ENCODE assay signal across 20 cellular contexts in the genomic region with DNA sequence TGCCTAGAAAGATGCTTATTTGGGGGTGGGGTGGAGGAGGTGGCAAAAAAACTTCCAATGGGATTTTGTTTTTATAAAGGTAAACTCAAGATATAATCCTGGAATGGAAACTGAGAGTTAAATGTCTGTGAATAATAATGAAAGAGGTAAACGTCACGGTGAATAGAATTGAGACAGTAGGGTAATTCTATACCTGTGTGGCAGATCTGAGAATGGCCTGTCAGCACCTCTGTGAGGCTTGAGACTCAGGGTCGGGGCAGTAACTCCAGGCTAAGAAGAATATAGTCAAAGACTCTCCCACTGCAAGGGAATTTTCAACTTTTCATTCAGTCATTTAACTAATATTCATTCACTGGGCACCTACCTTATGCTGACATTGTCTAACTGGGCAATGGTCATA.
DNase-seq lines count a peak whose midpoint lies in the region; ATAC-seq and TF ChIP-seq lines count a peak whose summit lies in the region.
"Had no signal": no experiment of that assay in that cellular context is flagged by ENCODE, and none has a peak within 500 bp of the region (broad histone marks: within the 10 kb centered on the region; RNA-seq: fewer than 3 reads in every experiment).

No MANE protein-coding gene starts in this region.

- H3K9me3 Mint-ChIP-seq in WTC11 = peaks cover 9% of the 10 kb centered on the region

- H3K4me3 Mint-ChIP-seq in WTC11 = no peak overlapping the region

- no peak overlapping the region for H3K4me3 ChIP-seq in cardiac muscle cell
- no peak overlapping the region for H3K4me3 ChIP-seq in sigmoid colon
- H3K4me3 ChIP-seq: GM23248, MG63, SJCRH30 had no signal

- ATAC-seq in Right ventricle myocardium superior (ENCODE audit: poor library complexity) (no peak), HG03432 (IDR thresholded peaks at IDR 0.05; ENCODE audit: unreplicated experiment) (peak; percentile 72), WTC11 (peak; percentile 67; the same call in 1 of the 2 replicates)

- H3K9me3 ChIP-seq in cardiac muscle cell (ENCODE audit: low read depth) (no peaks in the 10 kb centered on the region), sigmoid colon (no peaks in the 10 kb centered on the region)
- H3K9me3 ChIP-seq: MG63, SJCRH30 had no signal

- H3K36me3 ChIP-seq in cardiac muscle cell = no peaks in the 10 kb centered on the region
- H3K36me3 ChIP-seq in sigmoid colon = no peaks in the 10 kb centered on the region
- H3K36me3 ChIP-seq: MG63, SJCRH30 had no signal

- intact Hi-C loops in Right ventricle myocardium superior (cut with DNase I) (no loop called here), sigmoid colon (cut with DNase I) (no loop called here)

- TF ChIP-seq EP300 in sigmoid colon (IDR thresholded peaks at IDR 0.05) = no peak

- CTCF ChIA-PET in WTC11 (lab: Charles Lee) = no interaction called here

- peak overlapping the region; percentile 64 for H3K27ac ChIP-seq in cardiac muscle cell
- H3K27ac ChIP-seq in sigmoid colon = no peak overlapping the region
- H3K27ac ChIP-seq: C4-2B, GM23248, SJCRH30 had no signal

- TF ChIP-seq POLR2A in sigmoid colon (IDR thresholded peaks at IDR 0.05) = no peak

- no peaks in the 10 kb centered on the region for H3K27me3 Mint-ChIP-seq in WTC11 (ENCODE audit: low read depth)

- H3K27me3 ChIP-seq in cardiac muscle cell (no peaks in the 10 kb centered on the region), sigmoid colon (no peaks in the 10 kb centered on the region)
- H3K27me3 ChIP-seq: MG63, SJCRH30 had no signal

- H3K4me1 Mint-ChIP-seq in WTC11 = peaks cover 55% of the 10 kb centered on the region

- no peak overlapping the region for H3K27ac Mint-ChIP-seq in WTC11

- H3K4me1 ChIP-seq in cardiac muscle cell (ENCODE audit: low read depth) = peaks cover 54% of the 10 kb centered on the region
- peaks cover 0 to 9% (median 4%) of the 10 kb centered on the region in 4 donors for H3K4me1 ChIP-seq in sigmoid colon

- 85 to 90% methylated on average over 3 of the region's 3 CpGs for WGBS in sigmoid colon, 2 donors

- POLR2A ChIA-PET in WTC11 (lab: Charles Lee) = no interaction called here

- peak in 1 of 2 donors; percentile 80 for DNase-seq in cardiac muscle cell (ENCODE audit: low read depth in 1 of 2, low spot score in 1 of 2)
- no peak for DNase-seq in Right ventricle myocardium superior
- no peak for DNase-seq in WTC11 (ENCODE audit: low spot score)
- no peak for DNase-seq in effector CD8-positive, alpha-beta T cell (lab: John Stamatoyannopoulos, UW)
- no peak for DNase-seq in NCI-H187 treated with DMSO at 0.1 percent for 48 hours (lab: John Stamatoyannopoulos, UW)
- DNase-seq in sigmoid colon = no peak
- DNase-seq: DMS53; GDM1; GM23248; HCEC 1CT; MG63; NCI-H1048; NCI-H1417 treated with DMSO at 0.1 percent for 48 hours; NCI-H187; NCI-H446; NK-92 treated with Interleukin-12 subunit alpha and Interleukin-12 subunit beta, amount 100 ng/mL, for 24 hours; SJCRH30; T-helper 1 cell had no signal

- no peaks in the 10 kb centered on the region for H3K36me3 Mint-ChIP-seq in WTC11

- TF ChIP-seq CTCF in cardiac muscle cell (IDR thresholded peaks at IDR 0.05; ENCODE audit: low read depth, low read length) (no peak), WTC11 (IDR thresholded peaks at IDR 0.05) (no peak), sigmoid colon (IDR thresholded peaks at IDR 0.05) (no peak)

TF ChIP-seq in WTC11, 78 proteins besides CTCF, POLR2A, EP300 and RAD21 (continues in another document):
- no peak for TF ChIP-seq TP53 (CRISPR knock-in tag; IDR thresholded peaks at IDR 0.05)
- no peak for TF ChIP-seq ZNF317 (CRISPR knock-in tag; IDR thresholded peaks at IDR 0.05; ENCODE audit: borderline replicate concordance, low read depth)
- TF ChIP-seq OVOL2 (CRISPR knock-in tag; IDR thresholded peaks at IDR 0.05; ENCODE audit: borderline replicate concordance) = no peak
- TF ChIP-seq, protein P1, sequence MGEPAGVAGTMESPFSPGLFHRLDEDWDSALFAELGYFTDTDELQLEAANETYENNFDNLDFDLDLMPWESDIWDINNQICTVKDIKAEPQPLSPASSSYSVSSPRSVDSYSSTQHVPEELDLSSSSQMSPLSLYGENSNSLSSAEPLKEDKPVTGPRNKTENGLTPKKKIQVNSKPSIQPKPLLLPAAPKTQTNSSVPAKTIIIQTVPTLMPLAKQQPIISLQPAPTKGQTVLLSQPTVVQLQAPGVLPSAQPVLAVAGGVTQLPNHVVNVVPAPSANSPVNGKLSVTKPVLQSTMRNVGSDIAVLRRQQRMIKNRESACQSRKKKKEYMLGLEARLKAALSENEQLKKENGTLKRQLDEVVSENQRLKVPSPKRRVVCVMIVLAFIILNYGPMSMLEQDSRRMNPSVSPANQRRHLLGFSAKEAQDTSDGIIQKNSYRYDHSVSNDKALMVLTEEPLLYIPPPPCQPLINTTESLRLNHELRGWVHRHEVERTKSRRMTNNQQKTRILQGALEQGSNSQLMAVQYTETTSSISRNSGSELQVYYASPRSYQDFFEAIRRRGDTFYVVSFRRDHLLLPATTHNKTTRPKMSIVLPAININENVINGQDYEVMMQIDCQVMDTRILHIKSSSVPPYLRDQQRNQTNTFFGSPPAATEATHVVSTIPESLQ (CRISPR knock-in tag; IDR thresholded peaks at IDR 0.05) = no peak
- TF ChIP-seq, protein P2, sequence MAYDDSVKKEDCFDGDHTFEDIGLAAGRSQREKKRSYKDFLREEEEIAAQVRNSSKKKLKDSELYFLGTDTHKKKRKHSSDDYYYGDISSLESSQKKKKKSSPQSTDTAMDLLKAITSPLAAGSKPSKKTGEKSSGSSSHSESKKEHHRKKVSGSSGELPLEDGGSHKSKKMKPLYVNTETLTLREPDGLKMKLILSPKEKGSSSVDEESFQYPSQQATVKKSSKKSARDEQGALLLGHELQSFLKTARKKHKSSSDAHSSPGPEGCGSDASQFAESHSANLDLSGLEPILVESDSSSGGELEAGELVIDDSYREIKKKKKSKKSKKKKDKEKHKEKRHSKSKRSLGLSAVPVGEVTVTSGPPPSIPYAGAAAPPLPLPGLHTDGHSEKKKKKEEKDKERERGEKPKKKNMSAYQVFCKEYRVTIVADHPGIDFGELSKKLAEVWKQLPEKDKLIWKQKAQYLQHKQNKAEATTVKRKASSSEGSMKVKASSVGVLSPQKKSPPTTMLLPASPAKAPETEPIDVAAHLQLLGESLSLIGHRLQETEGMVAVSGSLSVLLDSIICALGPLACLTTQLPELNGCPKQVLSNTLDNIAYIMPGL (CRISPR knock-in tag; IDR thresholded peaks at IDR 0.05) = no peak
- TF ChIP-seq, protein P3, sequence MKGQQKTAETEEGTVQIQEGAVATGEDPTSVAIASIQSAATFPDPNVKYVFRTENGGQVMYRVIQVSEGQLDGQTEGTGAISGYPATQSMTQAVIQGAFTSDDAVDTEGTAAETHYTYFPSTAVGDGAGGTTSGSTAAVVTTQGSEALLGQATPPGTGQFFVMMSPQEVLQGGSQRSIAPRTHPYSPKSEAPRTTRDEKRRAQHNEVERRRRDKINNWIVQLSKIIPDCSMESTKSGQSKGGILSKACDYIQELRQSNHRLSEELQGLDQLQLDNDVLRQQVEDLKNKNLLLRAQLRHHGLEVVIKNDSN (CRISPR knock-in tag; IDR thresholded peaks at IDR 0.05) = no peak
- no peak for TF ChIP-seq FOXJ3 (CRISPR knock-in tag; IDR thresholded peaks at IDR 0.05; ENCODE audit: borderline replicate concordance)
- TF ChIP-seq SMAD4 (CRISPR knock-in tag; IDR thresholded peaks at IDR 0.05) = no peak
- TF ChIP-seq, protein P4, sequence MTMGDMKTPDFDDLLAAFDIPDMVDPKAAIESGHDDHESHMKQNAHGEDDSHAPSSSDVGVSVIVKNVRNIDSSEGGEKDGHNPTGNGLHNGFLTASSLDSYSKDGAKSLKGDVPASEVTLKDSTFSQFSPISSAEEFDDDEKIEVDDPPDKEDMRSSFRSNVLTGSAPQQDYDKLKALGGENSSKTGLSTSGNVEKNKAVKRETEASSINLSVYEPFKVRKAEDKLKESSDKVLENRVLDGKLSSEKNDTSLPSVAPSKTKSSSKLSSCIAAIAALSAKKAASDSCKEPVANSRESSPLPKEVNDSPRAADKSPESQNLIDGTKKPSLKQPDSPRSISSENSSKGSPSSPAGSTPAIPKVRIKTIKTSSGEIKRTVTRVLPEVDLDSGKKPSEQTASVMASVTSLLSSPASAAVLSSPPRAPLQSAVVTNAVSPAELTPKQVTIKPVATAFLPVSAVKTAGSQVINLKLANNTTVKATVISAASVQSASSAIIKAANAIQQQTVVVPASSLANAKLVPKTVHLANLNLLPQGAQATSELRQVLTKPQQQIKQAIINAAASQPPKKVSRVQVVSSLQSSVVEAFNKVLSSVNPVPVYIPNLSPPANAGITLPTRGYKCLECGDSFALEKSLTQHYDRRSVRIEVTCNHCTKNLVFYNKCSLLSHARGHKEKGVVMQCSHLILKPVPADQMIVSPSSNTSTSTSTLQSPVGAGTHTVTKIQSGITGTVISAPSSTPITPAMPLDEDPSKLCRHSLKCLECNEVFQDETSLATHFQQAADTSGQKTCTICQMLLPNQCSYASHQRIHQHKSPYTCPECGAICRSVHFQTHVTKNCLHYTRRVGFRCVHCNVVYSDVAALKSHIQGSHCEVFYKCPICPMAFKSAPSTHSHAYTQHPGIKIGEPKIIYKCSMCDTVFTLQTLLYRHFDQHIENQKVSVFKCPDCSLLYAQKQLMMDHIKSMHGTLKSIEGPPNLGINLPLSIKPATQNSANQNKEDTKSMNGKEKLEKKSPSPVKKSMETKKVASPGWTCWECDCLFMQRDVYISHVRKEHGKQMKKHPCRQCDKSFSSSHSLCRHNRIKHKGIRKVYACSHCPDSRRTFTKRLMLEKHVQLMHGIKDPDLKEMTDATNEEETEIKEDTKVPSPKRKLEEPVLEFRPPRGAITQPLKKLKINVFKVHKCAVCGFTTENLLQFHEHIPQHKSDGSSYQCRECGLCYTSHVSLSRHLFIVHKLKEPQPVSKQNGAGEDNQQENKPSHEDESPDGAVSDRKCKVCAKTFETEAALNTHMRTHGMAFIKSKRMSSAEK (CRISPR knock-in tag; IDR thresholded peaks at IDR 0.05; ENCODE audit: borderline replicate concordance) = no peak
- TF ChIP-seq, protein P5, sequence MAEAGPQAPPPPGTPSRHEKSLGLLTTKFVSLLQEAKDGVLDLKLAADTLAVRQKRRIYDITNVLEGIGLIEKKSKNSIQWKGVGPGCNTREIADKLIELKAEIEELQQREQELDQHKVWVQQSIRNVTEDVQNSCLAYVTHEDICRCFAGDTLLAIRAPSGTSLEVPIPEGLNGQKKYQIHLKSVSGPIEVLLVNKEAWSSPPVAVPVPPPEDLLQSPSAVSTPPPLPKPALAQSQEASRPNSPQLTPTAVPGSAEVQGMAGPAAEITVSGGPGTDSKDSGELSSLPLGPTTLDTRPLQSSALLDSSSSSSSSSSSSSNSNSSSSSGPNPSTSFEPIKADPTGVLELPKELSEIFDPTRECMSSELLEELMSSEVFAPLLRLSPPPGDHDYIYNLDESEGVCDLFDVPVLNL (CRISPR knock-in tag; IDR thresholded peaks at IDR 0.05; ENCODE audit: borderline replicate concordance, low read depth) = no peak
- no peak for TF ChIP-seq FOXP1 (CRISPR knock-in tag; IDR thresholded peaks at IDR 0.05; ENCODE audit: borderline replicate concordance)
- no peak for TF ChIP-seq TEAD4 (CRISPR knock-in tag; IDR thresholded peaks at IDR 0.05)
